18 cellular contexts compared by ENCODE assay signal in the genomic region with DNA sequence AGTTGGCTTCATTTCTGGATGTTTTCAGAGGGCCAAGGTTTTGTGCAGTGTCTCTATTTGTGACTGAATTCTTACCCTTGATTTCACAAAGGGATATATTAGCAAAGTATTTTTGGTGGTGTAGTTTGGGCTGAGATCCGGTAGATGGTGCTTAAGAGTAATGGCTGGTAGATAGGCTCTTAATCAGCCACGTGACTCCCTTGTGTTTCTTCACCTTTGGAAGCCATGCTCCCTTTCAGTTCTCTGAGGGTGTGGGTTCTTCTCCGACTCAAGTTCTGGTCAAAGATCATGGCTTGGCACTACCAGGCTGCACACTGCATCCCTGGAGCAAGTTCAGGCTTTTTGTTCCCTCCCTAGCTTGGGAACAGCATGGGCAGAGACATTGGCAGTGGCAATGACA.
A peak's percentile ranks its signal among the peaks of the same experiment; 100 is the strongest.
DNase-seq lines count a peak whose midpoint lies in the region; TF ChIP-seq lines count a peak whose summit lies in the region.
"Had no signal": no experiment of that assay in that cellular context is flagged by ENCODE, and none has a peak within 500 bp of the region (broad histone marks: within the 10 kb centered on the region; RNA-seq: fewer than 3 reads in every experiment).

No MANE protein-coding gene starts in this region.

- no peaks in the 10 kb centered on the region for H3K4me1 ChIP-seq in Karpas-422 (ENCODE audit: low read length)
- no peaks in the 10 kb centered on the region for H3K4me1 ChIP-seq in adrenal gland (replicated peaks in 1 of 2)
- H3K4me1 ChIP-seq: ascending aorta had no signal

- no peaks in the 10 kb centered on the region for H3K9me2 ChIP-seq in Karpas-422 (replicated peaks; ENCODE audit: insufficient read depth, low read length)

- no peak overlapping the region for H3K9ac ChIP-seq in Karpas-422 (ENCODE audit: low read length)

- H3K27ac Mint-ChIP-seq in neural crest cell (ENCODE audit: unreplicated experiment), result no peak overlapping the region
- H3K27ac Mint-ChIP-seq in activated naive CD4-positive, alpha-beta T cell treated with anti-CD3 and anti-CD28 coated beads, Interleukin-2, amount 10 ng/mL, durations not matched to agents 7 days and 5 days, result no peak overlapping the region
- H3K27ac Mint-ChIP-seq: activated CD8-positive, alpha-beta memory T cell treated with anti-CD3 and anti-CD28 coated beads, Interleukin-2, amount 10 ng/mL, durations not matched to agents 7 days and 5 days had no signal

- H3K79me2 ChIP-seq in Karpas-422 (ENCODE audit: low read length), result no peaks in the 10 kb centered on the region

- no peaks in the 10 kb centered on the region for H3K4me1 Mint-ChIP-seq in neural crest cell
- H3K4me1 Mint-ChIP-seq in activated naive CD4-positive, alpha-beta T cell treated with anti-CD3 and anti-CD28 coated beads, Interleukin-2, amount 10 ng/mL, durations not matched to agents 7 days and 5 days, result no peaks in the 10 kb centered on the region
- H3K4me1 Mint-ChIP-seq: activated CD8-positive, alpha-beta memory T cell treated with anti-CD3 and anti-CD28 coated beads, Interleukin-2, amount 10 ng/mL, durations not matched to agents 7 days and 5 days had no signal

- TF ChIP-seq POLR2A in adrenal gland (IDR thresholded peaks at IDR 0.05), result no peak

- peak; percentile 22 for TF ChIP-seq CTCF in neural crest cell (conservative IDR thresholded peaks at IDR 0.05)
- no peak for TF ChIP-seq CTCF in adrenal gland (IDR thresholded peaks at IDR 0.05)

- H4K20me1 ChIP-seq in Karpas-422 (ENCODE audit: insufficient read depth, low read depth, low read length), result no peaks in the 10 kb centered on the region

- no peaks in the 10 kb centered on the region for H3K27me3 Mint-ChIP-seq in neural crest cell (ENCODE audit: low read depth)
- no peaks in the 10 kb centered on the region for H3K27me3 Mint-ChIP-seq in activated naive CD4-positive, alpha-beta T cell treated with anti-CD3 and anti-CD28 coated beads, Interleukin-2, amount 10 ng/mL, durations not matched to agents 7 days and 5 days
- H3K27me3 Mint-ChIP-seq: activated CD8-positive, alpha-beta memory T cell treated with anti-CD3 and anti-CD28 coated beads, Interleukin-2, amount 10 ng/mL, durations not matched to agents 7 days and 5 days had no signal

- DNase-seq in SIG-M5 treated with dmso at 0.1 percent for 504 hours (lab: John Stamatoyannopoulos, UW; ENCODE audit: unreplicated experiment) (peak; percentile 10), SIG-M5 (lab: John Stamatoyannopoulos, UW) (no peak), Karpas-422 (peak; percentile 59), RKO (ENCODE audit: low spot score) (peak; percentile 35), neural crest cell (ENCODE audit: low read depth, low spot score) (no peak), adrenal gland (no peak), epidermal melanocyte (ENCODE audit: insufficient read length, low spot score) (no peak)
- no peak for DNase-seq in activated naive CD4-positive, alpha-beta T cell treated with anti-CD3 and anti-CD28 coated beads, Interleukin-2, amount 10 ng/mL, durations not matched to agents 7 days and 5 days
- DNase-seq: activated CD4-positive, CD25-positive, alpha-beta regulatory T cell treated with anti-CD3 and anti-CD28 coated beads, Interleukin-2, amount 50 U/mL, for 72 hours; activated CD8-positive, alpha-beta memory T cell treated with anti-CD3 and anti-CD28 coated beads, Interleukin-2, amount 10 ng/mL, durations not matched to agents 7 days and 5 days; COR-L47; GF-D8; glutamatergic neuron; NCI-H226; right cardiac atrium; T-helper 2 cell had no signal

- intact Hi-C loops in adrenal gland (cut with DNase I), result no loop called here

- no peak overlapping the region for H3K4me3 ChIP-seq in Karpas-422 (ENCODE audit: low read length)
- H3K4me3 ChIP-seq in adrenal gland, result no peak overlapping the region
- H3K4me3 ChIP-seq: ascending aorta, coronary artery had no signal

- H3K9me3 Mint-ChIP-seq in neural crest cell, result peaks cover 4% of the 10 kb centered on the region
- peaks cover 18% of the 10 kb centered on the region for H3K9me3 Mint-ChIP-seq in activated naive CD4-positive, alpha-beta T cell treated with anti-CD3 and anti-CD28 coated beads, Interleukin-2, amount 10 ng/mL, durations not matched to agents 7 days and 5 days

- no peaks in the 10 kb centered on the region for H3K36me3 Mint-ChIP-seq in neural crest cell (ENCODE audit: low read depth)
- no peaks in the 10 kb centered on the region for H3K36me3 Mint-ChIP-seq in activated naive CD4-positive, alpha-beta T cell treated with anti-CD3 and anti-CD28 coated beads, Interleukin-2, amount 10 ng/mL, durations not matched to agents 7 days and 5 days
- H3K36me3 Mint-ChIP-seq: activated CD8-positive, alpha-beta memory T cell treated with anti-CD3 and anti-CD28 coated beads, Interleukin-2, amount 10 ng/mL, durations not matched to agents 7 days and 5 days had no signal

- H3K27ac ChIP-seq in Karpas-422 (ENCODE audit: low read length) (no peak overlapping the region), adrenal gland (no peak overlapping the region)
- H3K27ac ChIP-seq: ascending aorta, coronary artery had no signal

- H3K4me2 ChIP-seq in Karpas-422 (ENCODE audit: low read depth, low read length, poor library complexity, severe bottlenecking), result no peak overlapping the region

- CTCF ChIA-PET in activated naive CD4-positive, alpha-beta T cell treated with anti-CD3 and anti-CD28 coated beads, Interleukin-2, amount 10 ng/mL, durations not matched to agents 7 days and 5 days (lab: Charles Lee), result no interaction called here

- no peaks in the 10 kb centered on the region for H3K36me3 ChIP-seq in Karpas-422 (ENCODE audit: insufficient read depth, low read length)
- no peaks in the 10 kb centered on the region for H3K36me3 ChIP-seq in adrenal gland (replicated peaks in 1 of 2)
- H3K36me3 ChIP-seq: ascending aorta had no signal

- H3K27me3 ChIP-seq in Karpas-422 (ENCODE audit: low read length), result no peaks in the 10 kb centered on the region
- H3K27me3 ChIP-seq in adrenal gland, result no peaks in the 10 kb centered on the region
- H3K27me3 ChIP-seq: ascending aorta had no signal

- H2AFZ ChIP-seq in Karpas-422 (ENCODE audit: low read length), result no peak overlapping the region

- 67 to 82% (median 77%) methylated on average over 3 of the region's 3 CpGs for WGBS in adrenal gland, 4 donors

- peaks cover 9% of the 10 kb centered on the region for H3K9me3 ChIP-seq in Karpas-422 (ENCODE audit: low read length)
- no peaks in the 10 kb centered on the region for H3K9me3 ChIP-seq in adrenal gland (replicated peaks in 1 of 3)
- H3K9me3 ChIP-seq: ascending aorta had no signal

- no peak overlapping the region for H3K4me3 Mint-ChIP-seq in neural crest cell
- H3K4me3 Mint-ChIP-seq in activated naive CD4-positive, alpha-beta T cell treated with anti-CD3 and anti-CD28 coated beads, Interleukin-2, amount 10 ng/mL, durations not matched to agents 7 days and 5 days, result no peak overlapping the region
- H3K4me3 Mint-ChIP-seq: activated CD8-positive, alpha-beta memory T cell treated with anti-CD3 and anti-CD28 coated beads, Interleukin-2, amount 10 ng/mL, durations not matched to agents 7 days and 5 days had no signal

Comparison
In these comparisons a context has a peak if more than half of its experiments do, and no peak if none do; other contexts are left out.
1. DNase-seq: peak in SIG-M5 treated with dmso at 0.1 percent for 504 hours (single experiment), Karpas-422 (single experiment) and RKO (single experiment); none in SIG-M5 (single experiment), neural crest cell (single experiment), adrenal gland (0 of 7), epidermal melanocyte (single experiment) and activated naive CD4-positive, alpha-beta T cell treated with anti-CD3 and anti-CD28 coated beads, Interleukin-2, amount 10 ng/mL, durations not matched to agents 7 days and 5 days (single experiment).